8 cellular contexts compared by ENCODE assay signal in the genomic region with DNA sequence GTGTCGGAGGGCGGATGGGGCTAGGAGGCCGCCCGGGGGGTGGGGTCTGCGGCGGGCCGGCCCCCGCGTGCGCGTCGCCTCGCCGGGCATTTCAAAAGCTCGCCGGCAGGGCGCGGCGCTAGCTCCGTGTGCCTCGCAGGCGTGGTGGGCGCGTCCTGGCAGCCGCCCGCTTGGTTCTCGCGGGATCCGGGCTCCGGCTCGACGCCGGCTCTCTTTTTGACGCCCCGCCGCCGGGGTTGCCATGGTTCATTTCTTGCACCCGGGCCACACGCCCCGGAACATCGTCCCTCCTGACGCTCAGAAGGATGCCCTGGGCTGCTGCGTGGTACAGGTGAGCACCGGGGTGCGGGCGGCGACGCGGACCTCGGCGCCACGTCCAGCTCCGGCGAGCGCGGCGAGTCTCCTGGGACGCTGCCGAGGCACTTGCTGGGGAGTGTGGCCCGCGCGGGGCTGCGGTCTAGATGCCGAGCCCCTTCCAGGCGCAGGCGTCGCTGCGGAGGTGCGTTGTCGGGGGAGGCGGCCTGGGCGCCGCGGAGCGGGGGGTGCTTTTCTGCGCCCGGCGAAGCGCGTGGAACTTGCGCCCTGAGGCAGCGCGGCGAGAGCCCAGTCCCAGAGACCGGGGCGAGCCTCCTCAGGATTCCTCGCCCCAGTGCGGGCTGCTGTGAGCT. TPM values are rescaled to one million over a fixed set of nuclear protein-coding genes. Genes with fewer than 3 reads are reported as not detected.
DNase-seq lines count a peak whose midpoint lies in the region; TF ChIP-seq lines count a peak whose summit lies in the region.

Gene ZYG11A, plus strand, starts transcription at position 118 of the 668 bp plus-strand sequence. Its CDS starts 124 bp downstream, at position 242.

- POLR2A ChIA-PET in MCF 10A (lab: Yijun Ruan, JAX), result no interaction called here

- no TSS peak for BruUV-seq in MCF 10A (replicated peaks; lab: Mats Ljungman, UMichigan)

- no peaks in the 10 kb centered on the region for H3K36me3 Mint-ChIP-seq in MCF 10A (ENCODE audit: insufficient read depth, unreplicated experiment)

- H3K27me3 Mint-ChIP-seq in MCF 10A (ENCODE audit: insufficient read depth, unreplicated experiment), result no peaks in the 10 kb centered on the region

- H3K4me3 Mint-ChIP-seq in MCF 10A (ENCODE audit: unreplicated experiment), result peak within 1 kb of the TSS; percentile 44

- no peak for TF ChIP-seq CTCF in MCF 10A (IDR thresholded peaks at IDR 0.05; ENCODE audit: unreplicated experiment)

- peak within 1 kb of the TSS; percentile 89 for H3K4me3 ChIP-seq in H7 (ENCODE audit: insufficient read depth, low read depth, low read length)

- CTCF ChIA-PET in MCF 10A (lab: Yijun Ruan, JAX), result no interaction called here

- DNase-seq in G401 (ENCODE audit: low spot score) (peak; percentile 28), H7 (peak; percentile 94), NCI-H1092 treated with DMSO at 0.1 percent for 48 hours (lab: John Stamatoyannopoulos, UW) (peak; percentile 50), T1000 (lab: John Stamatoyannopoulos, UW) (peak; percentile 80), MCF 10A (ENCODE audit: unreplicated experiment) (peak; percentile 44), kidney tubule cell (ENCODE audit: low spot score) (peak; percentile 88), middle frontal gyrus (ENCODE audit: extremely low spot score, low spot score) (no peak)
- DNase-seq in stimulated activated CD4-positive, alpha-beta T cell treated with anti-CD3 and anti-CD28 coated beads, Interleukin-4, amount 100 ng/mL, for 24 hours, result peak; percentile 65

- H3K9me3 Mint-ChIP-seq in MCF 10A (ENCODE audit: unreplicated experiment), result no peaks in the 10 kb centered on the region

- intact Hi-C loops in MCF 10A (cut with micrococcal nuclease), result no loop called here

- no peaks in the 10 kb centered on the region for H3K4me1 Mint-ChIP-seq in MCF 10A (ENCODE audit: insufficient read depth, unreplicated experiment)

- in situ Hi-C loops in G401 (cut with HindIII; ENCODE audit: low sequenced_read_pairs), result no loop called here

- no peaks in the 10 kb centered on the region for H3K36me3 ChIP-seq in H7 (replicated peaks; ENCODE audit: control insufficient read depth, insufficient read depth, low read length)

- peaks cover 18% of the 10 kb centered on the region for H3K27me3 ChIP-seq in H7 (ENCODE audit: control insufficient read depth, insufficient read depth, low read length)

- H3K27ac Mint-ChIP-seq in MCF 10A (ENCODE audit: low read depth, unreplicated experiment), result no peak within 1 kb of the TSS

RNA-seq across cellular contexts. Expression of gene ZYG11A, which starts in this region (rescaled TPM):
- 8.6 and 10.2 TPM in 2 replicates for total RNA-seq in G401 (2014; rRNA removed; shearing (Covaris generic))
- total RNA-seq in H7 (2014; rRNA removed; shearing (Covaris generic)), result 6.8 and 14.0 TPM in 2 replicates
- total RNA-seq in MCF 10A (2022), result not detected in 2 replicates

Comparison
In these comparisons a context has a peak if more than half of its experiments do, and no peak if none do; other contexts are left out.
1. Peak in DNase-seq in MCF 10A; RNA of the gene not detected or under 1 TPM.